Comparison of ENCODE assay signal across 18 cellular contexts in the genomic region with DNA sequence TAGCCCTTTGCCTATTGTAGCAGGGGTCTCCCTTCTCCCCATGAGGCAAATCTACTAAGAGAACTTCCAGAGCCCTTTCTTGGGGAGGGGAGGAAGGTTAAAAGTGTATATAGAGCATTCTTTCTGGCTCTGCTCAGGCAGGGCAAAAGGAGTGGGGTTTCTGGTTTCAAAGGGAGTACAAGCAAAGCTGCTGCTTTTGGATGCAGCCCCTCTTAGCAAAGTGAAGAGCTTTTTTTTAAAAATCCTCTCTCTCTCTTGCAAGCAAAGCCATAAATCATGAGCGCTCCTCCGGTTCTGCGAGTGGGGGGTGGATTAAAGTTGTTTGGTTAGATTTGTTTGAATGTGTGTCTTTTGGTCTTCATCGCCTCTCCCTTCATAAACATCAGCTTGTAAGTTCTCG.
"Had no signal": no experiment of that assay in that cellular context is flagged by ENCODE, and none has a peak within 500 bp of the region (broad histone marks: within the 10 kb centered on the region; RNA-seq: fewer than 3 reads in every experiment).

No MANE protein-coding gene starts in this region.

- H3K4me1 ChIP-seq: esophagus muscularis mucosa, lower lobe of right lung, right atrium auricular region, tibial artery, upper lobe of right lung, vagina had no signal

- H3K4me3 ChIP-seq: esophagus muscularis mucosa, gastrocnemius medialis, heart right ventricle, left ventricle myocardium inferior, lower lobe of right lung, right atrium auricular region, tibial artery, upper lobe of right lung, vagina had no signal

- H3K27ac ChIP-seq: epithelial cell of prostate, esophagus muscularis mucosa, gastrocnemius medialis, heart right ventricle, left ventricle myocardium inferior, lower lobe of right lung, neutrophil, right atrium auricular region, tibial artery, upper lobe of right lung, vagina had no signal

- FAIRE-seq: colon, keratinocyte had no signal

- ATAC-seq: effector memory CD8-positive, alpha-beta T cell; gastrocnemius medialis; heart right ventricle; lower lobe of right lung; naive thymus-derived CD4-positive, alpha-beta T cell; stimulated activated memory B cell treated with anti-CD40 and anti-IgM and Interleukin-4, amounts not matched to agents 10 μg/mL and 1 μg/mL and 100 μg/mL, for 72 hours; upper lobe of right lung had no signal

- H3K27me3 ChIP-seq: gastrocnemius medialis, neutrophil, right atrium auricular region, vagina had no signal

- H3K9me3 ChIP-seq: esophagus muscularis mucosa, gastrocnemius medialis, left ventricle myocardium inferior, lower lobe of right lung, neutrophil, right atrium auricular region, tibial artery, upper lobe of right lung, vagina had no signal

- DNase-seq: effector memory CD8-positive, alpha-beta T cell; gastrocnemius medialis; heart right ventricle; left ventricle myocardium inferior; lower lobe of right lung; naive thymus-derived CD4-positive, alpha-beta T cell; posterior cingulate gyrus; stimulated activated CD4-positive, alpha-beta T cell treated with anti-CD3 and anti-CD28 coated beads, Interleukin-4, amount 100 ng/mL, for 24 hours; tibial artery; upper lobe of right lung had no signal

- H3K36me3 ChIP-seq: esophagus muscularis mucosa, gastrocnemius medialis, heart right ventricle, left ventricle myocardium inferior, lower lobe of right lung, neutrophil, right atrium auricular region, tibial artery, upper lobe of right lung, vagina had no signal
